Comparison of ENCODE assay signal across 21 cellular contexts in genomic region chr5:1183424-1184162, GRCh38. TPM values are rescaled to one million over a fixed set of nuclear protein-coding genes. Genes with fewer than 3 reads are reported as not detected.
DNase-seq lines count a peak whose midpoint lies in the region; ATAC-seq, FAIRE-seq and TF ChIP-seq lines count a peak whose summit lies in the region.
"Had no signal": no experiment of that assay in that cellular context is flagged by ENCODE, and none has a peak within 500 bp of the region (broad histone marks: within the 10 kb centered on the region; RNA-seq: fewer than 3 reads in every experiment).

No MANE protein-coding gene starts in this region.

- DNase-seq in H1 (ENCODE audit: low read depth in 1 of 2, low spot score in 2 of 2) (no peak), lower lobe of right lung (peak; percentile 45), sciatic nerve (ENCODE audit: low spot score) (no peak), mammary epithelial cell (no peak), esophagus squamous epithelium (lab: John Stamatoyannopoulos, UW) (no peak), NCI-H2171 treated with DMSO at 0.1 percent for 48 hours (lab: John Stamatoyannopoulos, UW) (no peak)
- DNase-seq: activated CD4-positive, alpha-beta T cell treated with anti-CD3 and anti-CD28 coated beads, Interleukin-2, amount 10 ng/mL, durations not matched to agents 7 days and 5 days; activated naive CD4-positive, alpha-beta T cell treated with anti-CD3 and anti-CD28 coated beads, Interleukin-2, amount 10 ng/mL, durations not matched to agents 7 days and 5 days; activated T-cell treated with anti-CD3 and anti-CD28 coated beads for 4 hours; EL; immature natural killer cell; mesenchymal stem cell; NCI-H187; NCI-H446 treated with DMSO at 0.1 percent for 48 hours; stimulated activated CD4-positive, alpha-beta T cell treated with anti-CD3 and anti-CD28 coated beads, Interleukin-4, amount 100 ng/mL, for 4 hours had no signal

- CTCF ChIA-PET in H1 (lab: Charles Lee; ENCODE audit: partially characterized antibody), result interaction anchor here (0.7 to 5.5 kb wide), 10 partner anchors 8 to 461 kb away, joined by 3 to 30 read pairs (median 4); partner anchors contain the start of gene SLC6A19
- CTCF ChIA-PET in mammary epithelial cell (lab: Charles Lee; ENCODE audit: low non-redundant PET), result no interaction called here

- POLR2A ChIA-PET in H1 (lab: Charles Lee; ENCODE audit: partially characterized antibody), result interaction anchor here (1.1 kb wide), 1 partner anchor 24 kb away, joined by 3 read pairs; no protein-coding TSS in a partner anchor

- H4K5ac ChIP-seq in H1 (ENCODE audit: insufficient read length, low read depth, low read length), result no peak overlapping the region

- no peak overlapping the region for H3K23ac ChIP-seq in H1 (ENCODE audit: insufficient read length)

- no TSS peak for BruUV-seq in mammary epithelial cell (replicated peaks; lab: Mats Ljungman, UMichigan)

- intact Hi-C loops in lower lobe of right lung (cut with DNase I) (no loop called here), sciatic nerve (cut with DNase I) (no loop called here), mammary epithelial cell (cut with micrococcal nuclease) (no loop called here), esophagus squamous epithelium (cut with DNase I) (no loop called here)

- H3K23me2 ChIP-seq in H1 (ENCODE audit: low read depth, low read length), result no peaks in the 10 kb centered on the region

- dilution Hi-C loops in mammary epithelial cell (cut with HindIII; ENCODE audit: low sequenced_read_pairs), result no loop called here

- no peak overlapping the region for H3K4ac ChIP-seq in H1 (replicated peaks; ENCODE audit: insufficient read length, low read depth, low read length)

- peak overlapping the region; percentile 35; the same call in 1 of the 2 replicates for H4K8ac ChIP-seq in H1 (ENCODE audit: extremely low read depth, insufficient read depth, low read length)

- 93% methylated on average over 11 of the region's 18 CpGs; no CpG with 5 or more reads in 1 of the 2 experiments for WGBS in H1 (ENCODE audit: extremely low coverage in 1 of 2, insufficient coverage in 1 of 2, insufficient read length in 1 of 2, insufficient replicate concordance in 2 of 2, low coverage in 1 of 2, low lambda C conversion rate in 2 of 2, missing lambda C conversion rate in 1 of 2), 2 experiments
- WGBS in mammary epithelial cell (ENCODE audit: low coverage, missing lambda C conversion rate), result 87% methylated on average over 3 of the region's 18 CpGs
- 62 to 71% methylated on average over 4 to 9 of the region's 18 CpGs for WGBS in esophagus squamous epithelium, 2 donors

- H3K79me1 ChIP-seq in H1 (ENCODE audit: low read depth, low read length), result no peaks in the 10 kb centered on the region

- no peak overlapping the region for H2AK5ac ChIP-seq in H1 (ENCODE audit: low read depth, low read length)

- H3K27me3 ChIP-seq in H1 (replicated peaks in 1 of 4; ENCODE audit: control insufficient read depth in 3 of 4, extremely low read depth in 1 of 4, insufficient read depth in 3 of 4, low read length in 3 of 4) (no peaks in the 10 kb centered on the region), lower lobe of right lung (ENCODE audit: low read depth) (peaks cover 12% of the 10 kb centered on the region), mammary epithelial cell (ENCODE audit: insufficient read depth, low read length) (no peaks in the 10 kb centered on the region), esophagus squamous epithelium (peaks cover 0 to 63% (median 0%) of the 10 kb centered on the region in 4 donors)

- H3K4me2 ChIP-seq in H1 (ENCODE audit: insufficient read depth in 1 of 2, low read depth in 2 of 2, low read length in 2 of 2) (no peak overlapping the region), mammary epithelial cell (ENCODE audit: insufficient read depth, low read depth, low read length) (no peak overlapping the region)

- no peak overlapping the region for H2BK15ac ChIP-seq in H1 (ENCODE audit: low read length)

- TF ChIP-seq POLR2A in H1 (IDR thresholded peaks at IDR 0.05; ENCODE audit: control extremely low read depth in 1 of 2, low read depth in 2 of 2, low read length in 2 of 2), result no peak
- no peak for TF ChIP-seq POLR2A in esophagus squamous epithelium (IDR thresholded peaks at IDR 0.05)

- H3K27ac ChIP-seq in angular gyrus (ENCODE audit: low read depth, low read length) (peak overlapping the region; percentile 79), H1 (ENCODE audit: low read depth, low read length) (no peak overlapping the region), lower lobe of right lung (no peak overlapping the region), mammary epithelial cell (ENCODE audit: insufficient read depth, low read depth, low read length) (no peak overlapping the region), esophagus squamous epithelium (no peak overlapping the region)

- H3K56ac ChIP-seq in H1 (replicated peaks; ENCODE audit: insufficient read length, low read depth, low read length), result no peak overlapping the region

- H4K91ac ChIP-seq in H1 (replicated peaks; ENCODE audit: insufficient read length, low read length), result no peak overlapping the region

- no peak overlapping the region for H2BK120ac ChIP-seq in H1 (replicated peaks; ENCODE audit: low read depth, low read length)

- H2AFZ ChIP-seq in H1 (ENCODE audit: low read length), result no peak overlapping the region
- no peak overlapping the region for H2AFZ ChIP-seq in mammary epithelial cell (ENCODE audit: low read depth, low read length)

- H2BK5ac ChIP-seq in H1 (ENCODE audit: low read depth, low read length), result no peak overlapping the region

- no peak overlapping the region for H2BK12ac ChIP-seq in H1 (ENCODE audit: low read depth, low read length)

- no peak overlapping the region for H3K4me3 ChIP-seq in H1 (ENCODE audit: extremely low read depth in 1 of 4, insufficient read depth in 2 of 4, low read depth in 3 of 4, low read length in 4 of 4)
- H3K4me3 ChIP-seq in lower lobe of right lung, result no peak overlapping the region
- no peak overlapping the region for H3K4me3 ChIP-seq in mammary epithelial cell (replicated peaks in 1 of 3; ENCODE audit: insufficient read depth in 1 of 3, low read depth in 2 of 3, low read length in 3 of 3)
- no peak overlapping the region for H3K4me3 ChIP-seq in esophagus squamous epithelium

- TF ChIP-seq EP300 in H1 (IDR thresholded peaks at IDR 0.05; ENCODE audit: borderline replicate concordance in 1 of 2, low read depth in 2 of 2, low read length in 2 of 2), result no peak

- H4K20me1 ChIP-seq in H1 (replicated peaks in 1 of 2; ENCODE audit: control insufficient read depth in 1 of 2, insufficient read depth in 2 of 2, low read length in 2 of 2), result no peaks in the 10 kb centered on the region
- no peaks in the 10 kb centered on the region for H4K20me1 ChIP-seq in mammary epithelial cell (ENCODE audit: insufficient read depth, low read length)

- no peaks in the 10 kb centered on the region for H3K79me2 ChIP-seq in H1 (ENCODE audit: control insufficient read depth in 1 of 2, insufficient read depth in 2 of 2, low read length in 2 of 2)
- no peaks in the 10 kb centered on the region for H3K79me2 ChIP-seq in mammary epithelial cell (ENCODE audit: insufficient read depth, low read length)

- no peak for TF ChIP-seq RAD21 in H1 (IDR thresholded peaks at IDR 0.05 in 1 of 2, conservative IDR thresholded peaks at IDR 0.05 in 1 of 2; ENCODE audit: low read depth in 2 of 2, low read length in 2 of 2)

- no peak overlapping the region for H3K9ac ChIP-seq in H1 (replicated peaks in 1 of 4; ENCODE audit: extremely low read depth in 1 of 4, low read depth in 3 of 4, low read length in 3 of 4)
- no peak overlapping the region for H3K9ac ChIP-seq in mammary epithelial cell (ENCODE audit: insufficient read depth, low read length)

- in situ Hi-C loops in mammary epithelial cell (cut with MboI; ENCODE audit: low sequenced_read_pairs in 2 of 2), result no loop called here

- H3K18ac ChIP-seq in H1 (ENCODE audit: extremely low read depth, low read length), result no peak overlapping the region

- FAIRE-seq in H1 (lab: Jason Lieb, UNC), result no peak
- FAIRE-seq: H54 had no signal

- no peak overlapping the region for H2BK20ac ChIP-seq in H1 (ENCODE audit: low read length)

- H3K4me1 ChIP-seq in H1 (replicated peaks in 1 of 4; ENCODE audit: control insufficient read depth in 3 of 4, insufficient read depth in 4 of 4, low read length in 3 of 4) (peaks cover 0 to 3% (median 0%) of the 10 kb centered on the region in 4 experiments; a peak in 1 of 7 replicates), lower lobe of right lung (peaks cover 13% of the 10 kb centered on the region), mammary epithelial cell (ENCODE audit: insufficient read depth, low read length) (no peaks in the 10 kb centered on the region), esophagus squamous epithelium (no peaks in the 10 kb centered on the region)

- no peak overlapping the region for H3K14ac ChIP-seq in H1 (ENCODE audit: insufficient read length)

- no peaks in the 10 kb centered on the region for H3K36me3 ChIP-seq in H1 (ENCODE audit: control insufficient read depth in 2 of 4, insufficient read depth in 4 of 4, low read length in 3 of 4)
- no peaks in the 10 kb centered on the region for H3K36me3 ChIP-seq in lower lobe of right lung
- no peaks in the 10 kb centered on the region for H3K36me3 ChIP-seq in mammary epithelial cell (ENCODE audit: insufficient read depth, low read length)
- H3K36me3 ChIP-seq in esophagus squamous epithelium, result no peaks in the 10 kb centered on the region

- H3K9me3 ChIP-seq in H1 (ENCODE audit: insufficient read depth in 2 of 2, low read depth in 1 of 2, low read length in 1 of 2), result peaks cover 0 to 3% of the 10 kb centered on the region in 2 experiments; a peak in 1 of 4 replicates
- H3K9me3 ChIP-seq in lower lobe of right lung, result no peaks in the 10 kb centered on the region
- H3K9me3 ChIP-seq in mammary epithelial cell (replicated peaks; ENCODE audit: insufficient read depth, low read length), result no peaks in the 10 kb centered on the region
- H3K9me3 ChIP-seq in esophagus squamous epithelium, result no peaks in the 10 kb centered on the region

- ATAC-seq in lower lobe of right lung, result no peak
- ATAC-seq in sciatic nerve, result peak; percentile 56
- ATAC-seq in HG03457 (IDR thresholded peaks at IDR 0.05; ENCODE audit: unreplicated experiment), result no peak

- TF ChIP-seq CTCF in H1 (IDR thresholded peaks at IDR 0.05; ENCODE audit: control extremely low read depth in 1 of 3, insufficient read depth in 1 of 3, low read depth in 1 of 3, low read length in 3 of 3) (no peak), lower lobe of right lung (IDR thresholded peaks at IDR 0.05) (no peak), mammary epithelial cell (conservative IDR thresholded peaks at IDR 0.05 in 1 of 2, IDR thresholded peaks at IDR 0.05 in 1 of 2; ENCODE audit: extremely low read depth in 1 of 2, insufficient read depth in 1 of 2, low read depth in 1 of 2, low read length in 2 of 2) (no peak), esophagus squamous epithelium (IDR thresholded peaks at IDR 0.05) (no peak)

RNA-seq across cellular contexts. Expression of gene SLC6A19, which starts 17.8 kb away (rescaled TPM):
- not detected in 2 replicates for total RNA-seq in H1 (2021; fragmentation: NEBNext Ultra II Directional; extraction: Animal tissue kit (Norgen Biotek cat#: 25700))
- polyA plus RNA-seq in H1 (2011; rRNA removed) (0.02 and 0.03 TPM in 2 replicates), mammary epithelial cell (not detected)
- 0.03 TPM for polyA plus RNA-seq in H1 (2011; cell fraction: cytosol; rRNA removed)
- 0.06 TPM for polyA plus RNA-seq in H1 (2011; cell fraction: nucleus; rRNA removed)
- polyA plus RNA-seq in H1 (2012, experiment 1 of 2), result 0.05 TPM in 1 of 4 replicates, not detected in the others
- 0.03 TPM for polyA plus RNA-seq in H1 (2012, experiment 2 of 2)
- not detected for polyA plus RNA-seq in H1 (2013, experiment 1 of 2)
- polyA plus RNA-seq in H1 (2013, experiment 2 of 2), result 0.02 TPM
- polyA minus RNA-seq in H1 (2011; rRNA and poly(A)+ RNA removed), result 0.22 TPM in 1 of 2 replicates, not detected in the other
- polyA minus RNA-seq in H1 (2011; cell fraction: cytosol; rRNA and poly(A)+ RNA removed), result not detected
- not detected for polyA minus RNA-seq in H1 (2011; cell fraction: nucleus; rRNA and poly(A)+ RNA removed)
- total RNA-seq in lower lobe of right lung (not detected), sciatic nerve (0.09 TPM), mammary epithelial cell (not detected), esophagus squamous epithelium (not detected)
- polyA minus RNA-seq in mammary epithelial cell, result not detected
- total RNA-seq: activated CD4-positive, alpha-beta T cell treated with anti-CD3 and anti-CD28 coated beads, Interleukin-2, amount 10 ng/mL, durations not matched to agents 7 days and 5 days; Calu3; dermis microvascular lymphatic vessel endothelial cell had no signal
- polyA plus RNA-seq: IgD-negative memory B cell, immature natural killer cell had no signal

RNA-seq across cellular contexts. Expression of gene SLC6A18, which starts 41.6 kb away (rescaled TPM):
- not detected in 2 replicates for total RNA-seq in H1 (2021; fragmentation: NEBNext Ultra II Directional; extraction: Animal tissue kit (Norgen Biotek cat#: 25700))
- polyA plus RNA-seq in H1 (2011; rRNA removed), result 0.03 TPM in 1 of 2 replicates, not detected in the other
- not detected for polyA plus RNA-seq in H1 (2011; cell fraction: cytosol; rRNA removed)
- polyA plus RNA-seq in H1 (2011; cell fraction: nucleus; rRNA removed), result not detected
- polyA plus RNA-seq in H1 (2012, experiment 1 of 2), result not detected in 4 replicates
- not detected for polyA plus RNA-seq in H1 (2012, experiment 2 of 2)
- not detected for polyA plus RNA-seq in H1 (2013, experiment 1 of 2)
- polyA plus RNA-seq in H1 (2013, experiment 2 of 2), result not detected
- not detected in 2 replicates for polyA minus RNA-seq in H1 (2011; rRNA and poly(A)+ RNA removed)
- not detected for polyA minus RNA-seq in H1 (2011; cell fraction: cytosol; rRNA and poly(A)+ RNA removed)
- not detected for polyA minus RNA-seq in H1 (2011; cell fraction: nucleus; rRNA and poly(A)+ RNA removed)
- not detected for total RNA-seq in lower lobe of right lung
- total RNA-seq in sciatic nerve, result not detected
- total RNA-seq in mammary epithelial cell, result not detected
- polyA plus RNA-seq in mammary epithelial cell, result not detected
- polyA minus RNA-seq in mammary epithelial cell, result not detected
- total RNA-seq in esophagus squamous epithelium, result not detected
- total RNA-seq: activated CD4-positive, alpha-beta T cell treated with anti-CD3 and anti-CD28 coated beads, Interleukin-2, amount 10 ng/mL, durations not matched to agents 7 days and 5 days; Calu3; dermis microvascular lymphatic vessel endothelial cell had no signal
- polyA plus RNA-seq: IgD-negative memory B cell, immature natural killer cell had no signal
